In the genomic region with DNA sequence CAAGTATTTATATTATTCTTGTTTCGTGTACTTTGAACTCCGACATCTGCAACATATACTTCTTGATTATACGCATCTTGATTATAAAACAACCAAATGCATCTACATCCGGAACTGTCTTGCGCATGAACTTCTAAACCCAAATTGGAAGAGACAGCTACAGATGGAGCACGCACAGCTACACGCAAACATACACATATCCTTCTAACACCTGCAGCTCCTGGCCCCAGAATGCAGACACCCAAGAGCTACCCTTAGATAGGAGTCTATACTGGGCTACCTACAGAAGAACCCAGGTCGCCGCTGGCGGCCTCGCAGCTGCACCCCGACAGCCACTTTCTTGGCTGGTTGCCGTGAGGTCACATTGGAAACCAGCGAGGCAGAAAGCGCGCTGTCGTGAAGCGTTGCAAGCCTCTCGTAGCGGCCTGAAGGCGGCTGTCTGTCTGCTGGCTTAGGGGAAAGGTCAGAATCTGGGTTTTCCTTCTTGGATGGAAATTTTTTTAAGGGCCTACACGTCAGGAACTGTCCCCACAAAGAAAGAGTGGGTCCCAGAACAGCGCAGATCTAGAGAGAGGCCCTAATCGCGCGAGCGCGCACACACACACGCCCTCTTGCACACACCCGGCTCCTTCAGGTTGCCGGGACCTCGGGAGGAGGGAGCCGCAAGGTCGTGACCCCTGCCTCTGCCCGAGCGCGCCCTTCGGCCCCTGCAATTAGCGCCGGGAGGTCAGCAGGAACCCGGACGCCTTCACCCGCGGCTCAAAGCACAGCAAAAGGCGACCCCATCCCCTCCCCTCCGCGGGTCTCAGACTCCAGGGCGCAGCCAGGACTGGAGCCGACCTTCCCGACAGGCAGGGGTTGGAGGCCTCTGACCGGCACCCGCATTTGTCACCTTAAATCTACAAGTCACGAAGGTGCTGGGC, we compare ENCODE assay signal across 15 cellular contexts. TPM values are rescaled to one million over a fixed set of nuclear protein-coding genes. Genes with fewer than 3 reads are reported as not detected.
DNase-seq lines count a peak whose midpoint lies in the region; ATAC-seq, FAIRE-seq and TF ChIP-seq lines count a peak whose summit lies in the region.
"Had no signal": no experiment of that assay in that cellular context is flagged by ENCODE, and none has a peak within 500 bp of the region (broad histone marks: within the 10 kb centered on the region; RNA-seq: fewer than 3 reads in every experiment).

No MANE protein-coding gene starts in this region.

- no peak for ATAC-seq in activated CD4-positive, alpha-beta T cell treated with anti-CD3 and anti-CD28 coated beads for 36 hours
- ATAC-seq in GM21723 (IDR thresholded peaks at IDR 0.05; ENCODE audit: unreplicated experiment) (no peak), GM19452 (IDR thresholded peaks at IDR 0.05; ENCODE audit: unreplicated experiment) (no peak)

- H4K20me1 ChIP-seq in endothelial cell of umbilical vein (replicated peaks; ENCODE audit: control insufficient read depth, extremely low read depth, insufficient read depth, low read length), result no peaks in the 10 kb centered on the region

- H3K36me3 ChIP-seq in endothelial cell of umbilical vein (ENCODE audit: control insufficient read depth in 2 of 2, extremely low read depth in 1 of 2, insufficient read depth in 2 of 2, low read length in 2 of 2) (no peaks in the 10 kb centered on the region), prostate gland (no peaks in the 10 kb centered on the region), A673 (ENCODE audit: insufficient read depth, low read length, poor library complexity, severe bottlenecking) (no peaks in the 10 kb centered on the region)
- H3K36me3 ChIP-seq: uterus had no signal

- peak overlapping the region; percentile 63 for H3K27ac Mint-ChIP-seq in activated CD4-positive, alpha-beta T cell treated with anti-CD3 and anti-CD28 coated beads, Interleukin-2, amount 10 ng/mL, durations not matched to agents 24 days and 14 days
- no peak overlapping the region for H3K27ac Mint-ChIP-seq in activated CD4-positive, alpha-beta T cell treated with anti-CD3 and anti-CD28 coated beads for 36 hours

- TF ChIP-seq CTCF in endothelial cell of umbilical vein (IDR thresholded peaks at IDR 0.05; ENCODE audit: extremely low read depth in 1 of 2, insufficient read depth in 1 of 2, low read depth in 1 of 2, low read length in 2 of 2) (no peak), prostate gland (IDR thresholded peaks at IDR 0.05) (peak in 1 of 4 experiments; percentile 12), A673 (conservative IDR thresholded peaks at IDR 0.05; ENCODE audit: low read depth, low read length) (no peak)

- no peaks in the 10 kb centered on the region for H3K4me1 Mint-ChIP-seq in activated CD4-positive, alpha-beta T cell treated with anti-CD3 and anti-CD28 coated beads, Interleukin-2, amount 10 ng/mL, durations not matched to agents 24 days and 14 days
- H3K4me1 Mint-ChIP-seq in activated CD4-positive, alpha-beta T cell treated with anti-CD3 and anti-CD28 coated beads for 36 hours, result no peaks in the 10 kb centered on the region

- no peak overlapping the region for H3K27ac ChIP-seq in endothelial cell of umbilical vein (ENCODE audit: insufficient read depth, low read depth, low read length)
- H3K27ac ChIP-seq in prostate gland, result peak overlapping the region; percentile 88 to 98
- no peak overlapping the region for H3K27ac ChIP-seq in A673 (ENCODE audit: low read depth, low read length, poor library complexity, severe bottlenecking)

- H3K4me1 ChIP-seq in endothelial cell of umbilical vein (ENCODE audit: control insufficient read depth, extremely low read depth, insufficient read depth, low read length) (no peaks in the 10 kb centered on the region), prostate gland (replicated peaks) (no peaks in the 10 kb centered on the region), A673 (ENCODE audit: insufficient read depth, low read length, poor library complexity, severe bottlenecking) (no peaks in the 10 kb centered on the region)
- H3K4me1 ChIP-seq: uterus had no signal

- H3K27me3 ChIP-seq in endothelial cell of umbilical vein (ENCODE audit: control insufficient read depth in 2 of 2, insufficient read depth in 2 of 2, low read length in 2 of 2), result peaks cover 63 to 77% of the 10 kb centered on the region in 2 experiments
- no peaks in the 10 kb centered on the region for H3K27me3 ChIP-seq in prostate gland (replicated peaks; ENCODE audit: insufficient read depth)
- peaks cover 3% of the 10 kb centered on the region for H3K27me3 ChIP-seq in A673 (replicated peaks; ENCODE audit: insufficient read depth, low read depth, low read length, poor library complexity)

- CTCF ChIA-PET in activated CD4-positive, alpha-beta T cell treated with anti-CD3 and anti-CD28 coated beads for 36 hours (lab: Charles Lee), result interaction anchor here (0.6 kb wide), 2 partner anchors 130 to 1252 kb away, joined by 3 read pairs; no protein-coding TSS in a partner anchor
- CTCF ChIA-PET in endothelial cell of umbilical vein (lab: Charles Lee), result interaction anchor here (1.3 to 2.7 kb wide), 5 partner anchors 10 to 1251 kb away, joined by 4 to 8 read pairs (median 7); partner anchors contain the start of gene TBX3
- CTCF ChIA-PET in A673 (lab: Charles Lee), result interaction anchor here (0.5 to 0.6 kb wide), 2 partner anchors 17 to 1161 kb away, joined by 3 to 6 read pairs; partner anchors contain the start of gene TBX3

- POLR2A ChIA-PET in activated CD4-positive, alpha-beta T cell treated with anti-CD3 and anti-CD28 coated beads for 36 hours (lab: Charles Lee), result interaction anchor here (0.6 kb wide), 1 partner anchor 681 kb away, joined by 3 read pairs; no protein-coding TSS in a partner anchor
- POLR2A ChIA-PET in endothelial cell of umbilical vein (lab: Charles Lee), result no interaction called here
- POLR2A ChIA-PET in A673 (lab: Charles Lee; ENCODE audit: low non-redundant PET), result no interaction called here

- no peak overlapping the region for H3K9ac ChIP-seq in endothelial cell of umbilical vein (replicated peaks; ENCODE audit: extremely low read depth, insufficient read depth, low read length)

- BruUV-seq in endothelial cell of umbilical vein (replicated peaks; lab: Mats Ljungman, UMichigan) (no TSS peak), A673 (replicated peaks; lab: Mats Ljungman, UMichigan) (no TSS peak)

- intact Hi-C loops in activated CD4-positive, alpha-beta T cell treated with anti-CD3 and anti-CD28 coated beads, Interleukin-2, amount 10 ng/mL, durations not matched to agents 24 days and 14 days (cut with micrococcal nuclease), result loop anchor here (2.0 to 5.0 kb wide), 3 partner anchors 18 to 264 kb away; partner anchors contain the start of gene TBX3
- intact Hi-C loops in activated CD4-positive, alpha-beta T cell treated with anti-CD3 and anti-CD28 coated beads for 36 hours (cut with DNase I, micrococcal nuclease), result loop anchor here (2.0 to 10.0 kb wide), 5 partner anchors 30 to 1192 kb away; partner anchors contain the start of gene LHX5 (in 1 of the 2)
- intact Hi-C loops in endothelial cell of umbilical vein (cut with micrococcal nuclease) (no loop called here), prostate gland (cut with DNase I) (loop anchor here (2.0 to 10.0 kb wide), 3 partner anchors 505 to 1088 kb away; no protein-coding TSS in a partner anchor), A673 (cut with micrococcal nuclease; ENCODE audit: unreplicated experiment) (loop anchor here (10.0 kb wide), 1 partner anchor 682 kb away; no protein-coding TSS in a partner anchor)

- TF ChIP-seq POLR2A in endothelial cell of umbilical vein (IDR thresholded peaks at IDR 0.05; ENCODE audit: low read depth, low read length), result no peak
- TF ChIP-seq POLR2A in prostate gland (IDR thresholded peaks at IDR 0.05), result no peak

- H2AFZ ChIP-seq in endothelial cell of umbilical vein (ENCODE audit: low read depth, low read length), result no peak overlapping the region

- H3K79me2 ChIP-seq in endothelial cell of umbilical vein (ENCODE audit: control insufficient read depth, insufficient read depth, low read length), result no peaks in the 10 kb centered on the region

- H3K4me2 ChIP-seq in endothelial cell of umbilical vein (ENCODE audit: insufficient read depth, low read length), result no peak overlapping the region

- 33% methylated on average over 47 of the region's 53 CpGs for WGBS in prostate gland

- H3K9me1 ChIP-seq in endothelial cell of umbilical vein (replicated peaks; ENCODE audit: control insufficient read depth, extremely low read depth, insufficient read depth, low read length), result no peaks in the 10 kb centered on the region

- H3K4me3 Mint-ChIP-seq in activated CD4-positive, alpha-beta T cell treated with anti-CD3 and anti-CD28 coated beads, Interleukin-2, amount 10 ng/mL, durations not matched to agents 24 days and 14 days, result no peak overlapping the region
- no peak overlapping the region for H3K4me3 Mint-ChIP-seq in activated CD4-positive, alpha-beta T cell treated with anti-CD3 and anti-CD28 coated beads for 36 hours

- dilution Hi-C loops in endothelial cell of umbilical vein (cut with MboI; ENCODE audit: extremely low pct_ligation_motif_present, low sequenced_read_pairs), result no loop called here

- H3K27me3 Mint-ChIP-seq in activated CD4-positive, alpha-beta T cell treated with anti-CD3 and anti-CD28 coated beads, Interleukin-2, amount 10 ng/mL, durations not matched to agents 24 days and 14 days, result peaks cover 69% of the 10 kb centered on the region
- peaks cover 62% of the 10 kb centered on the region for H3K27me3 Mint-ChIP-seq in activated CD4-positive, alpha-beta T cell treated with anti-CD3 and anti-CD28 coated beads for 36 hours

- no peaks in the 10 kb centered on the region for H3K9me3 ChIP-seq in endothelial cell of umbilical vein (replicated peaks; ENCODE audit: control insufficient read depth, insufficient read depth, low read length)
- H3K9me3 ChIP-seq in prostate gland, result no peaks in the 10 kb centered on the region
- H3K9me3 ChIP-seq in A673 (ENCODE audit: low read depth, low read length, poor library complexity, severe bottlenecking), result no peaks in the 10 kb centered on the region
- H3K9me3 ChIP-seq: uterus had no signal

- FAIRE-seq in endothelial cell of umbilical vein (lab: Jason Lieb, UNC), result no peak
- FAIRE-seq: GM12891 had no signal

- DNase-seq in activated CD4-positive, alpha-beta T cell treated with anti-CD3 and anti-CD28 coated beads, Interleukin-2, amount 10 ng/mL, durations not matched to agents 24 days and 14 days, result no peak
- DNase-seq in activated CD4-positive, alpha-beta T cell treated with anti-CD3 and anti-CD28 coated beads for 36 hours, result no peak
- peak; percentile 59 for DNase-seq in HuH-7.5 (ENCODE audit: low spot score)
- DNase-seq in endothelial cell of umbilical vein (ENCODE audit: low read depth, low spot score), result no peak
- DNase-seq in prostate gland (ENCODE audit: low spot score), result no peak
- DNase-seq in A673 (ENCODE audit: low spot score), result no peak
- DNase-seq: ACHN; effector CD8-positive, alpha-beta T cell; NCI-H1105 treated with DMSO at 0.1 percent for 48 hours; NCI-H69; SIG-M5; uterus had no signal

- H3K9me3 Mint-ChIP-seq in activated CD4-positive, alpha-beta T cell treated with anti-CD3 and anti-CD28 coated beads, Interleukin-2, amount 10 ng/mL, durations not matched to agents 24 days and 14 days, result no peaks in the 10 kb centered on the region
- H3K9me3 Mint-ChIP-seq in activated CD4-positive, alpha-beta T cell treated with anti-CD3 and anti-CD28 coated beads for 36 hours (ENCODE audit: low read depth), result no peaks in the 10 kb centered on the region

- H3K4me3 ChIP-seq in endothelial cell of umbilical vein (replicated peaks in 1 of 3; ENCODE audit: insufficient read depth in 1 of 3, low read depth in 1 of 3, low read length in 3 of 3), result no peak overlapping the region
- H3K4me3 ChIP-seq in prostate gland, result peak overlapping the region; percentile 31 to 94
- no peak overlapping the region for H3K4me3 ChIP-seq in A673 (ENCODE audit: low read depth, low read length, poor library complexity, severe bottlenecking)

- no peaks in the 10 kb centered on the region for H3K36me3 Mint-ChIP-seq in activated CD4-positive, alpha-beta T cell treated with anti-CD3 and anti-CD28 coated beads, Interleukin-2, amount 10 ng/mL, durations not matched to agents 24 days and 14 days (ENCODE audit: low read depth)
- H3K36me3 Mint-ChIP-seq in activated CD4-positive, alpha-beta T cell treated with anti-CD3 and anti-CD28 coated beads for 36 hours (ENCODE audit: low read depth), result no peaks in the 10 kb centered on the region

RNA-seq across cellular contexts. Expression of gene TBX3, which starts 17.0 kb away (rescaled TPM):
- total RNA-seq in activated CD4-positive, alpha-beta T cell treated with anti-CD3 and anti-CD28 coated beads, Interleukin-2, amount 10 ng/mL, durations not matched to agents 24 days and 14 days, result not detected in 2 replicates
- total RNA-seq in activated CD4-positive, alpha-beta T cell treated with anti-CD3 and anti-CD28 coated beads for 36 hours, result not detected
- total RNA-seq in endothelial cell of umbilical vein (1.1 and 2.0 TPM in 2 replicates), prostate gland (100 to 1,000 TPM; 155 to 259 TPM), A673 (2021) (1.0 and 1.4 TPM in 2 replicates)
- polyA plus RNA-seq in endothelial cell of umbilical vein, result 0.43 and 0.52 TPM in 2 replicates
- 0.10 and 0.30 TPM in 2 replicates for polyA plus RNA-seq in endothelial cell of umbilical vein (2011; cell fraction: cytosol; rRNA removed)
- polyA plus RNA-seq in endothelial cell of umbilical vein (2011; cell fraction: nucleus; rRNA removed), result 1.1 and 1.2 TPM in 2 replicates
- polyA plus RNA-seq in endothelial cell of umbilical vein (2012), result 0.11 and 0.14 TPM in 2 replicates
- 0.36 and 0.68 TPM in 2 replicates for polyA minus RNA-seq in endothelial cell of umbilical vein
- 49.4 TPM for polyA minus RNA-seq in endothelial cell of umbilical vein (2011; cell fraction: cytosol; rRNA and poly(A)+ RNA removed)
- 0.77 and 1.5 TPM in 2 replicates for polyA minus RNA-seq in endothelial cell of umbilical vein (2011; cell fraction: nucleus; rRNA and poly(A)+ RNA removed)

Comparison
In these comparisons a context has a peak if more than half of its experiments do, and no peak if none do; other contexts are left out.
1. H3K27ac ChIP-seq: peak in prostate gland (2 of 2); none in endothelial cell of umbilical vein (single experiment) and A673 (single experiment).
2. H3K4me3 ChIP-seq: peak in prostate gland (2 of 2); none in endothelial cell of umbilical vein (0 of 3) and A673 (single experiment).
3. RNA of gene TBX3, which starts 17.0 kb away (total RNA-seq): 155 to 259 TPM in prostate gland; 1.1 to 2.0 TPM in endothelial cell of umbilical vein, 1.0 to 1.4 TPM in A673, not detected in activated CD4-positive, alpha-beta T cell treated with anti-CD3 and anti-CD28 coated beads for 36 hours and not detected in activated CD4-positive, alpha-beta T cell treated with anti-CD3 and anti-CD28 coated beads, Interleukin-2, amount 10 ng/mL, durations not matched to agents 24 days and 14 days; every median in the first group is over 10 times any median in the second.